28 cellular contexts compared by ENCODE assay signal in genomic region chrX:41796050-41796449, GRCh38.
DNase-seq lines count a peak whose midpoint lies in the region; ATAC-seq, FAIRE-seq and TF ChIP-seq lines count a peak whose summit lies in the region.
"Had no signal": no experiment of that assay in that cellular context is flagged by ENCODE, and none has a peak within 500 bp of the region (broad histone marks: within the 10 kb centered on the region; RNA-seq: fewer than 3 reads in every experiment).

No MANE protein-coding gene starts in this region.

- TF ChIP-seq POLR2A in A549 (IDR thresholded peaks at IDR 0.05; ENCODE audit: low read length) (no peak), GM12878 (IDR thresholded peaks at IDR 0.05; ENCODE audit: low read depth, low read length) (no peak)

- H3K36me3 ChIP-seq in DND-41 (ENCODE audit: insufficient read depth, low read length): peaks cover 2% of the 10 kb centered on the region; the same call in 1 of the 2 replicates
- no peaks in the 10 kb centered on the region for H3K36me3 ChIP-seq in GM12878 (ENCODE audit: control insufficient read depth in 2 of 2, insufficient read depth in 2 of 2, low read length in 1 of 2)
- H3K36me3 ChIP-seq: ascending aorta, pancreas had no signal

- H3K27ac ChIP-seq in A549: no peak overlapping the region
- H3K27ac ChIP-seq in DND-41 (ENCODE audit: low read length): no peak overlapping the region
- H3K27ac ChIP-seq in GM12878 (ENCODE audit: control insufficient read depth, insufficient read depth): no peak overlapping the region
- H3K27ac ChIP-seq: ascending aorta; BLaER1 treated with 17β-estradiol and CSF1 and Interleukin-3, amounts not matched to agents 10 nM and 100 nM; hepatocyte; pancreas; RWPE1 had no signal

- H3K9ac ChIP-seq in DND-41 (ENCODE audit: low read depth, low read length): no peak overlapping the region
- no peak overlapping the region for H3K9ac ChIP-seq in GM12878 (ENCODE audit: control insufficient read depth, insufficient read depth, low read length)
- H3K9ac ChIP-seq: BLaER1 treated with 17β-estradiol and CSF1 and Interleukin-3, amounts not matched to agents 10 nM and 100 nM had no signal

- H3K27me3 ChIP-seq in DND-41 (ENCODE audit: insufficient read depth, low read length, poor library complexity): no peaks in the 10 kb centered on the region
- no peaks in the 10 kb centered on the region for H3K27me3 ChIP-seq in GM12878 (replicated peaks in 1 of 2; ENCODE audit: control insufficient read depth in 2 of 2, insufficient read depth in 2 of 2, low read length in 1 of 2)
- H3K27me3 ChIP-seq: ascending aorta, hepatocyte had no signal

- in situ Hi-C loops in GM12878 (cut with MboI): loop anchor here (5.0 to 10.0 kb wide), 2 partner anchors 1149 to 1766 kb away; no protein-coding TSS in a partner anchor

- no peak for TF ChIP-seq CTCF in A549 (IDR thresholded peaks at IDR 0.05)
- no peak for TF ChIP-seq CTCF in DND-41 (IDR thresholded peaks at IDR 0.05; ENCODE audit: borderline replicate concordance, extremely low read depth, low read length, poor library complexity, severe bottlenecking)
- TF ChIP-seq CTCF in GM12878 (IDR thresholded peaks at IDR 0.05 in 2 of 3, conservative IDR thresholded peaks at IDR 0.05 in 1 of 3; ENCODE audit: control insufficient read depth in 2 of 3, extremely low read depth in 1 of 3, insufficient read depth in 1 of 3, low read depth in 3 of 3, low read length in 3 of 3): no peak

- TF ChIP-seq EP300 in A549 (IDR thresholded peaks at IDR 0.05) (no peak), GM12878 (IDR thresholded peaks at IDR 0.05; ENCODE audit: borderline replicate concordance in 1 of 2, control insufficient read depth in 1 of 2, low read depth in 2 of 2, low read length in 2 of 2) (no peak)

- no peak overlapping the region for H2AFZ ChIP-seq in DND-41 (ENCODE audit: low read depth, low read length)
- no peak overlapping the region for H2AFZ ChIP-seq in GM12878 (ENCODE audit: control insufficient read depth, low read depth, low read length)
- H2AFZ ChIP-seq: hepatocyte had no signal

- no peaks in the 10 kb centered on the region for H3K4me1 ChIP-seq in A549
- H3K4me1 ChIP-seq in DND-41 (ENCODE audit: insufficient read depth, low read length): peaks cover 22% of the 10 kb centered on the region
- H3K4me1 ChIP-seq in GM12878 (ENCODE audit: control insufficient read depth, insufficient read depth, low read length): no peaks in the 10 kb centered on the region
- H3K4me1 ChIP-seq: ascending aorta; BLaER1 treated with 17β-estradiol and CSF1 and Interleukin-3, amounts not matched to agents 10 nM and 100 nM; pancreas had no signal

- no peak overlapping the region for H3K4me2 ChIP-seq in A549
- H3K4me2 ChIP-seq in DND-41 (ENCODE audit: insufficient read depth, low read length): no peak overlapping the region
- no peak overlapping the region for H3K4me2 ChIP-seq in GM12878 (ENCODE audit: control insufficient read depth, insufficient read depth)
- H3K4me2 ChIP-seq: BLaER1 treated with 17β-estradiol and CSF1 and Interleukin-3, amounts not matched to agents 10 nM and 100 nM; hepatocyte had no signal

- RAD21 ChIA-PET in GM12878 (lab: Charles Lee; ENCODE audit: unreplicated experiment): interaction anchor here (1.2 to 1.9 kb wide), 4 partner anchors 115 to 309 kb away, joined by 3 to 7 read pairs (median 4); no protein-coding TSS in a partner anchor

- peaks cover 7% of the 10 kb centered on the region; the same call in 1 of the 2 replicates for H4K20me1 ChIP-seq in DND-41 (ENCODE audit: insufficient read depth, low read length)
- no peaks in the 10 kb centered on the region for H4K20me1 ChIP-seq in GM12878 (ENCODE audit: control insufficient read depth, insufficient read depth)

- no peak for TF ChIP-seq RAD21 in A549 (conservative IDR thresholded peaks at IDR 0.05 in 1 of 2, IDR thresholded peaks at IDR 0.05 in 1 of 2)
- TF ChIP-seq RAD21 in GM12878 (IDR thresholded peaks at IDR 0.05; ENCODE audit: insufficient read depth, low read depth, low read length): no peak

- DNase-seq in A549 (ENCODE audit: low read depth in 1 of 2, low spot score in 1 of 2) (no peak), DND-41 (no peak), GM12878 (ENCODE audit: low read depth, low spot score) (no peak), T-helper 9 cell (no peak), NCI-H146 (lab: John Stamatoyannopoulos, UW) (no peak)
- DNase-seq: activated CD4-positive, alpha-beta T cell treated with anti-CD3 and anti-CD28 coated beads for 48 hours; activated CD8-positive, alpha-beta memory T cell treated with anti-CD3 and anti-CD28 coated beads, Interleukin-2, amount 10 ng/mL, durations not matched to agents 7 days and 5 days; Calu3; endodermal cell; HCEC 1CT; KG1; left cardiac atrium; mammary epithelial cell; NCI-H1417 treated with DMSO at 0.1 percent for 48 hours; NCI-H2081 treated with DMSO at 0.1 percent for 48 hours; NCI-H345; NCI-H748 treated with DMSO at 0.1 percent for 48 hours; pancreas; small intestine; stimulated activated CD4-positive, alpha-beta T cell treated with anti-CD3 and anti-CD28 coated beads, Interleukin-1b, Interleukin-23, amount 100 ng/mL, for 48 hours; stimulated activated CD8-positive, alpha-beta memory T cell treated with anti-CD3 and anti-CD28 coated beads, Interleukin-4, amount 100 ng/mL, for 48 hours had no signal

- CTCF ChIA-PET in A549 (lab: Yijun Ruan, JAX) (no interaction called here), GM12878 (lab: Yijun Ruan, JAX) (interaction anchor here (1.0 to 2.9 kb wide), 3 partner anchors 14 to 1762 kb away, joined by 3 to 16 read pairs (median 3); no protein-coding TSS in a partner anchor)

- H3K9me3 ChIP-seq in A549 (no peaks in the 10 kb centered on the region), DND-41 (ENCODE audit: insufficient read depth, low read length, severe bottlenecking) (no peaks in the 10 kb centered on the region), GM12878 (replicated peaks; ENCODE audit: control insufficient read depth, insufficient read depth, low read length) (no peaks in the 10 kb centered on the region; the same call in 2 of the 3 replicates)
- H3K9me3 ChIP-seq: pancreas had no signal

- POLR2A ChIA-PET in A549 (lab: Yijun Ruan, JAX) (no interaction called here), GM12878 (lab: Charles Lee) (no interaction called here)

- SMC1A ChIA-PET in GM12878 (lab: Charles Lee; ENCODE audit: uncharacterized antibody, unreplicated experiment): interaction anchor here (0.7 to 1.6 kb wide), 2 partner anchors 65 to 298 kb away, joined by 4 to 5 read pairs; no protein-coding TSS in a partner anchor

- H3K4me3 ChIP-seq in A549 (no peak overlapping the region), DND-41 (ENCODE audit: low read depth in 1 of 2, low read length in 2 of 2) (no peak overlapping the region), GM12878 (no peak overlapping the region)
- H3K4me3 ChIP-seq: ascending aorta; BLaER1 treated with 17β-estradiol and CSF1 and Interleukin-3, amounts not matched to agents 10 nM and 100 nM; hepatocyte; pancreas had no signal

- FAIRE-seq in A549 (lab: Jason Lieb, UNC) (peak; percentile 93), GM12878 (lab: Jason Lieb, UNC) (peak; percentile 7)
- FAIRE-seq: frontal cortex, pancreas, small intestine had no signal

- intact Hi-C loops in GM12878 (cut with micrococcal nuclease; ENCODE audit: unreplicated experiment): loop anchor here (5.0 to 10.0 kb wide), 8 partner anchors 41 to 1956 kb away; no protein-coding TSS in a partner anchor

- no TSS peak for BruUV-seq in GM12878 (replicated peaks; lab: Mats Ljungman, UMichigan)

- 57% methylated on average over 1 of the region's 1 CpG for WGBS in A549 (ENCODE audit: missing lambda C conversion rate)
- 0% methylated on average over 1 of the region's 1 CpG for WGBS in GM12878 (ENCODE audit: insufficient coverage, insufficient replicate concordance, low lambda C conversion rate, missing lambda C conversion rate)

- ATAC-seq in A549 (no peak), DND-41 (ENCODE audit: insufficient read depth, low read depth) (peak; percentile 42; the same call in 2 of the 3 replicates), HG03432 (IDR thresholded peaks at IDR 0.05; ENCODE audit: unreplicated experiment) (peak; percentile 38), GM12878 (peak; percentile 28), GM19035 (IDR thresholded peaks at IDR 0.05; ENCODE audit: unreplicated experiment) (no peak)
- ATAC-seq: activated CD8-positive, alpha-beta memory T cell treated with anti-CD3 and anti-CD28 coated beads, Interleukin-2, amount 10 ng/mL, durations not matched to agents 7 days and 5 days; left cardiac atrium; pancreas had no signal

- peaks cover 79% of the 10 kb centered on the region for H3K79me2 ChIP-seq in DND-41 (ENCODE audit: insufficient read depth, low read length)
- no peaks in the 10 kb centered on the region for H3K79me2 ChIP-seq in GM12878 (ENCODE audit: control insufficient read depth, insufficient read depth, low read length)

TF ChIP-seq in A549, 52 proteins besides CTCF, POLR2A, EP300 and RAD21:
- no peak for TF ChIP-seq HOXB13 (CRISPR knock-in tag; IDR thresholded peaks at IDR 0.05; ENCODE audit: low read depth)
- no peak for TF ChIP-seq SREBF2 (IDR thresholded peaks at IDR 0.05)
- TF ChIP-seq CBX8 (IDR thresholded peaks at IDR 0.05): no peak
- no peak for TF ChIP-seq MAX (IDR thresholded peaks at IDR 0.05)

TF ChIP-seq in GM12878, 131 proteins besides CTCF, POLR2A, EP300 and RAD21:
- no peak for TF ChIP-seq PAX5 (IDR thresholded peaks at IDR 0.05; ENCODE audit: borderline replicate concordance, low read depth, low read length)
- peak; percentile 40; the same call in 1 of the 2 replicates for TF ChIP-seq PKNOX1 (IDR thresholded peaks at IDR 0.05)
TF ChIP-seq in GM12878: peak in this region for 1.

Comparison
In these comparisons a context has a peak if more than half of its experiments do, and no peak if none do; other contexts are left out.
1. ATAC-seq: peak in DND-41 (single experiment), HG03432 (single experiment) and GM12878 (single experiment); none in A549 (0 of 2) and GM19035 (single experiment).